ENCODE assay signal across 1 cellular context in the genomic region with DNA sequence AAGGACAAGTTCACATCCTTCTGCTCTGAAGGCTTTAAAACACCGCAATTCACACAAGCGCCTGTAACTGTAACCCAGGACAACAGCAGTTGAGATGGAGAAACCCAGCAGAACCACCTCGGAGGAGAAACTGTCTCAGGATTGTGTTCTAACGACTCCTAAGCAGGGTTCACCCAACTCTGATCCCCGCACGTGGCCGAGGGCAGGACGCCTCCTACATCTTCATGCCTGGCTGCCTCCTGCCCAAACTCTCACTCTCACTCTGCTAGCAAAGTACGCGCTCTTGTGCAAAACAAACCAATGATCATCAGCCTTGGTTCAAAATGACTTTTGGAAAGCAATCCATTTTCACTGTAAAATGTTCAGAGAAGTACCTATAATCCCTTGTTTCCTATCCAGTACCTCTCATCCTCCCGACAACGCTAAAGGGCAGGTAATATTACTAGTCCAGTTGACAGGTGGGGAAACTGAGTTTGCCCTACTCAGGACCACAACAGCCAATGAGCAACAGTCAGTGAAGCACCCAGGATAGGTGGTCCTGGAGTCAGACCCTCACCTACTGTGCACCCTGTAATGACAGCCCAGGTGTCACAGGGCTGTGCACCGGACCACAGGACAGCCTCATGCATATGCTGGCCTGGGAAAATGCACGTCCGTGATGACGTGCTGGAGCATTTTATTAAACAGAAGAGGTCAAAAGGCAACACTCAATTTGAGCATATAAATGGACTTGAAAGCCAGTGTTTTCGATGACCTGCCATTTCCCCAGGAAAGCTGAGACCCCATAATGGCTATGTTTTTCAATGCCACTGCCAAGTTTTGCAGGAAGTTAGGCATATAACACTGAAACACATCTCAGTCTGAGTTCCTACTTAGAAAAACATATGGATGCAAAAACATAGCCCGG.
TF ChIP-seq lines count a peak whose summit lies in the region.

No MANE protein-coding gene starts in this region.

TF ChIP-seq in HepG2, 621 proteins besides CTCF, POLR2A, EP300 and RAD21:
- TF ChIP-seq KDM1A (CRISPR knock-in tag; IDR thresholded peaks at IDR 0.05) (no peak), ADNP (CRISPR knock-in tag; IDR thresholded peaks at IDR 0.05) (no peak), ZNF33B (CRISPR knock-in tag; IDR thresholded peaks at IDR 0.05) (no peak), HES4 (CRISPR knock-in tag; IDR thresholded peaks at IDR 0.05; ENCODE audit: borderline replicate concordance) (no peak), ZFP36L1 (CRISPR knock-in tag; IDR thresholded peaks at IDR 0.05) (0 out of 2 replicates have a peak, but pooled peaks have one; percentile 15), PLRG1 (conservative IDR thresholded peaks at IDR 0.05) (no peak), MAF1 (CRISPR knock-in tag; IDR thresholded peaks at IDR 0.05; ENCODE audit: borderline replicate concordance) (no peak), ZNF34 (CRISPR knock-in tag; IDR thresholded peaks at IDR 0.05; ENCODE audit: borderline replicate concordance) (no peak), RXRB (CRISPR knock-in tag; IDR thresholded peaks at IDR 0.05; ENCODE audit: borderline replicate concordance) (no peak), ZNF12 (CRISPR knock-in tag; IDR thresholded peaks at IDR 0.05) (no peak), THYN1 (CRISPR knock-in tag; IDR thresholded peaks at IDR 0.05; ENCODE audit: borderline replicate concordance, low read depth) (no peak), ZNF230 (CRISPR knock-in tag; IDR thresholded peaks at IDR 0.05) (no peak), IRF2 (CRISPR knock-in tag; IDR thresholded peaks at IDR 0.05) (no peak), KAT2B (IDR thresholded peaks at IDR 0.05; ENCODE audit: borderline replicate concordance, low read depth, low read length) (no peak), ARNT2 (CRISPR knock-in tag; IDR thresholded peaks at IDR 0.05; ENCODE audit: low read depth) (no peak), ZNF264 (CRISPR knock-in tag; IDR thresholded peaks at IDR 0.05) (no peak), ATAD3A (CRISPR knock-in tag; IDR thresholded peaks at IDR 0.05) (no peak), ZNF430 (CRISPR knock-in tag; IDR thresholded peaks at IDR 0.05) (peak; percentile 8; the same call in 1 of the 2 replicates), ZNF850 (CRISPR knock-in tag; conservative IDR thresholded peaks at IDR 0.05) (no peak), ZNF180 (CRISPR knock-in tag; IDR thresholded peaks at IDR 0.05; ENCODE audit: borderline replicate concordance, low read depth) (no peak)
- TF ChIP-seq, protein P1, sequence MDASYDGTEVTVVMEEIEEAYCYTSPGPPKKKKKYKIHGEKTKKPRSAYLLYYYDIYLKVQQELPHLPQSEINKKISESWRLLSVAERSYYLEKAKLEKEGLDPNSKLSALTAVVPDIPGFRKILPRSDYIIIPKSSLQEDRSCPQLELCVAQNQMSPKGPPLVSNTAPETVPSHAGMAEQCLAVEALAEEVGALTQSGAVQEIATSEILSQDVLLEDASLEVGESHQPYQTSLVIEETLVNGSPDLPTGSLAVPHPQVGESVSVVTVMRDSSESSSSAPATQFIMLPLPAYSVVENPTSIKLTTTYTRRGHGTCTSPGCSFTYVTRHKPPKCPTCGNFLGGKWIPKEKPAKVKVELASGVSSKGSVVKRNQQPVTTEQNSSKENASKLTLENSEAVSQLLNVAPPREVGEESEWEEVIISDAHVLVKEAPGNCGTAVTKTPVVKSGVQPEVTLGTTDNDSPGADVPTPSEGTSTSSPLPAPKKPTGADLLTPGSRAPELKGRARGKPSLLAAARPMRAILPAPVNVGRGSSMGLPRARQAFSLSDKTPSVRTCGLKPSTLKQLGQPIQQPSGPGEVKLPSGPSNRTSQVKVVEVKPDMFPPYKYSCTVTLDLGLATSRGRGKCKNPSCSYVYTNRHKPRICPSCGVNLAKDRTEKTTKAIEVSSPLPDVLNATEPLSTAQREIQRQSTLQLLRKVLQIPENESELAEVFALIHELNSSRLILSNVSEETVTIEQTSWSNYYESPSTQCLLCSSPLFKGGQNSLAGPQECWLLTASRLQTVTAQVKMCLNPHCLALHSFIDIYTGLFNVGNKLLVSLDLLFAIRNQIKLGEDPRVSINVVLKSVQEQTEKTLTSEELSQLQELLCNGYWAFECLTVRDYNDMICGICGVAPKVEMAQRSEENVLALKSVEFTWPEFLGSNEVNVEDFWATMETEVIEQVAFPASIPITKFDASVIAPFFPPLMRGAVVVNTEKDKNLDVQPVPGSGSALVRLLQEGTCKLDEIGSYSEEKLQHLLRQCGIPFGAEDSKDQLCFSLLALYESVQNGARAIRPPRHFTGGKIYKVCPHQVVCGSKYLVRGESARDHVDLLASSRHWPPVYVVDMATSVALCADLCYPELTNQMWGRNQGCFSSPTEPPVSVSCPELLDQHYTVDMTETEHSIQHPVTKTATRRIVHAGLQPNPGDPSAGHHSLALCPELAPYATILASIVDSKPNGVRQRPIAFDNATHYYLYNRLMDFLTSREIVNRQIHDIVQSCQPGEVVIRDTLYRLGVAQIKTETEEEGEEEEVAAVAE (CRISPR knock-in tag; IDR thresholded peaks at IDR 0.05; ENCODE audit: borderline replicate concordance) = no peak
- TF ChIP-seq, protein P2, sequence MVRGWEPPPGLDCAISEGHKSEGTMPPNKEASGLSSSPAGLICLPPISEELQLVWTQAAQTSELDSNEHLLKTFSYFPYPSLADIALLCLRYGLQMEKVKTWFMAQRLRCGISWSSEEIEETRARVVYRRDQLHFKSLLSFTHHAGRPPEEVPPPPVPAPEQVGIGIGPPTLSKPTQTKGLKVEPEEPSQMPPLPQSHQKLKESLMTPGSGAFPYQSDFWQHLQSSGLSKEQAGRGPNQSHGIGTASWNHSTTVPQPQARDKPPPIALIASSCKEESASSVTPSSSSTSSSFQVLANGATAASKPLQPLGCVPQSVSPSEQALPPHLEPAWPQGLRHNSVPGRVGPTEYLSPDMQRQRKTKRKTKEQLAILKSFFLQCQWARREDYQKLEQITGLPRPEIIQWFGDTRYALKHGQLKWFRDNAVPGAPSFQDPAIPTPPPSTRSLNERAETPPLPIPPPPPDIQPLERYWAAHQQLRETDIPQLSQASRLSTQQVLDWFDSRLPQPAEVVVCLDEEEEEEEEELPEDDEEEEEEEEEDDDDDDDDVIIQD (CRISPR knock-in tag; IDR thresholded peaks at IDR 0.05; ENCODE audit: low read depth) = no peak
- TF ChIP-seq, protein P3, sequence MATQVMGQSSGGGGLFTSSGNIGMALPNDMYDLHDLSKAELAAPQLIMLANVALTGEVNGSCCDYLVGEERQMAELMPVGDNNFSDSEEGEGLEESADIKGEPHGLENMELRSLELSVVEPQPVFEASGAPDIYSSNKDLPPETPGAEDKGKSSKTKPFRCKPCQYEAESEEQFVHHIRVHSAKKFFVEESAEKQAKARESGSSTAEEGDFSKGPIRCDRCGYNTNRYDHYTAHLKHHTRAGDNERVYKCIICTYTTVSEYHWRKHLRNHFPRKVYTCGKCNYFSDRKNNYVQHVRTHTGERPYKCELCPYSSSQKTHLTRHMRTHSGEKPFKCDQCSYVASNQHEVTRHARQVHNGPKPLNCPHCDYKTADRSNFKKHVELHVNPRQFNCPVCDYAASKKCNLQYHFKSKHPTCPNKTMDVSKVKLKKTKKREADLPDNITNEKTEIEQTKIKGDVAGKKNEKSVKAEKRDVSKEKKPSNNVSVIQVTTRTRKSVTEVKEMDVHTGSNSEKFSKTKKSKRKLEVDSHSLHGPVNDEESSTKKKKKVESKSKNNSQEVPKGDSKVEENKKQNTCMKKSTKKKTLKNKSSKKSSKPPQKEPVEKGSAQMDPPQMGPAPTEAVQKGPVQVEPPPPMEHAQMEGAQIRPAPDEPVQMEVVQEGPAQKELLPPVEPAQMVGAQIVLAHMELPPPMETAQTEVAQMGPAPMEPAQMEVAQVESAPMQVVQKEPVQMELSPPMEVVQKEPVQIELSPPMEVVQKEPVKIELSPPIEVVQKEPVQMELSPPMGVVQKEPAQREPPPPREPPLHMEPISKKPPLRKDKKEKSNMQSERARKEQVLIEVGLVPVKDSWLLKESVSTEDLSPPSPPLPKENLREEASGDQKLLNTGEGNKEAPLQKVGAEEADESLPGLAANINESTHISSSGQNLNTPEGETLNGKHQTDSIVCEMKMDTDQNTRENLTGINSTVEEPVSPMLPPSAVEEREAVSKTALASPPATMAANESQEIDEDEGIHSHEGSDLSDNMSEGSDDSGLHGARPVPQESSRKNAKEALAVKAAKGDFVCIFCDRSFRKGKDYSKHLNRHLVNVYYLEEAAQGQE (IDR thresholded peaks at IDR 0.05; ENCODE audit: borderline replicate concordance in 1 of 2, low read depth in 1 of 2, low read length in 2 of 2) = no peak
- TF ChIP-seq, protein P4, sequence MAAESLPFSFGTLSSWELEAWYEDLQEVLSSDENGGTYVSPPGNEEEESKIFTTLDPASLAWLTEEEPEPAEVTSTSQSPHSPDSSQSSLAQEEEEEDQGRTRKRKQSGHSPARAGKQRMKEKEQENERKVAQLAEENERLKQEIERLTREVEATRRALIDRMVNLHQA (CRISPR knock-in tag; IDR thresholded peaks at IDR 0.05) = no peak
- TF ChIP-seq, protein P5, sequence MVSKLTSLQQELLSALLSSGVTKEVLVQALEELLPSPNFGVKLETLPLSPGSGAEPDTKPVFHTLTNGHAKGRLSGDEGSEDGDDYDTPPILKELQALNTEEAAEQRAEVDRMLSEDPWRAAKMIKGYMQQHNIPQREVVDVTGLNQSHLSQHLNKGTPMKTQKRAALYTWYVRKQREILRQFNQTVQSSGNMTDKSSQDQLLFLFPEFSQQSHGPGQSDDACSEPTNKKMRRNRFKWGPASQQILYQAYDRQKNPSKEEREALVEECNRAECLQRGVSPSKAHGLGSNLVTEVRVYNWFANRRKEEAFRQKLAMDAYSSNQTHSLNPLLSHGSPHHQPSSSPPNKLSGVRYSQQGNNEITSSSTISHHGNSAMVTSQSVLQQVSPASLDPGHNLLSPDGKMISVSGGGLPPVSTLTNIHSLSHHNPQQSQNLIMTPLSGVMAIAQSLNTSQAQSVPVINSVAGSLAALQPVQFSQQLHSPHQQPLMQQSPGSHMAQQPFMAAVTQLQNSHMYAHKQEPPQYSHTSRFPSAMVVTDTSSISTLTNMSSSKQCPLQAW (CRISPR knock-in tag; IDR thresholded peaks at IDR 0.05) = 0 out of 2 replicates have a peak, but pooled peaks have one; percentile 12
